Comparison of ENCODE assay signal across 14 cellular contexts in genomic region chrX:51047950-51048349, GRCh38.
"Had no signal": no experiment of that assay in that cellular context is flagged by ENCODE, and none has a peak within 500 bp of the region (broad histone marks: within the 10 kb centered on the region; RNA-seq: fewer than 3 reads in every experiment).

No MANE protein-coding gene starts in this region.

- DNase-seq: activated CD4-positive, alpha-beta T cell treated with anti-CD3 and anti-CD28 coated beads for 48 hours; activated CD8-positive, alpha-beta T cell treated with anti-CD3 and anti-CD28 coated beads, Interleukin-2, amount 10 ng/mL, durations not matched to agents 7 days and 5 days; activated naive CD4-positive, alpha-beta T cell treated with anti-CD3 and anti-CD28 coated beads for 36 hours; central memory CD4-positive, alpha-beta T cell; cortex of kidney; effector CD8-positive, alpha-beta T cell; hypothalamus; natural killer cell; nucleus accumbens; right cardiac atrium; stimulated activated naive CD4-positive, alpha-beta T cell treated with Interleukin-2 at 50 U/mL for 16 hours; T-helper 1 cell; upper lobe of left lung had no signal

- H3K27ac ChIP-seq: upper lobe of left lung, VCaP had no signal

- H3K36me3 ChIP-seq: upper lobe of left lung had no signal

- H3K27me3 ChIP-seq: upper lobe of left lung had no signal

- H3K4me3 ChIP-seq: upper lobe of left lung had no signal

- H3K9me3 ChIP-seq: upper lobe of left lung had no signal

- H3K4me1 ChIP-seq: upper lobe of left lung had no signal

- ATAC-seq: activated CD8-positive, alpha-beta T cell treated with anti-CD3 and anti-CD28 coated beads, Interleukin-2, amount 10 ng/mL, durations not matched to agents 7 days and 5 days; natural killer cell; right cardiac atrium had no signal
